8 cellular contexts compared by ENCODE assay signal in the genomic region with DNA sequence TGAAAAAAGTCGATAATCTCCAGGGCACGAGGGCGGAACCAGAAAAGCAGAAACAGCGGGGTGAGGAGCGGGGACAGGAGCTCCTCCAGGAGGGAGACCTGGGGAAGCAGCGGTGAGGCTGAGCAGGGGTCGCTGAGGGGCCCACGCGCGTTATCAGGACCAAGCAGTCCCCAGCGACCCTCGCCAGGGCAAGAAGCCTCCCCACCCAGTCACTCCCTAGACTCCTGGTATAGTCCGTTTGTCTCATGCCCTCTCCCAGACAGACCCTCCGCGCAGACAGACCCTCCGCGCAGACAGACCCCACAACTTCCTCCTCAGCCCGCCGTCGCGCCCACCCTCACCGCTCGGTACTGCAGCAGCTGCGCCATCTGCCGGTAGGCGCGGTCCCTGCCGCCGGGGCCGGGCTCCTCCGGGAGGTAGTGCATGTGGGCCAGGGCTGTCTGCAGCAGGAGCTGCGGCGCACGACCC. TPM values are rescaled to one million over a fixed set of nuclear protein-coding genes. Genes with fewer than 3 reads are reported as not detected.
DNase-seq lines count a peak whose midpoint lies in the region; ATAC-seq and TF ChIP-seq lines count a peak whose summit lies in the region.

No MANE protein-coding gene starts in this region.

- DNase-seq in DMS53 treated with DMSO at 0.1 percent for 48 hours (lab: John Stamatoyannopoulos, UW; ENCODE audit: unreplicated experiment), result peak; percentile 63
- peak; percentile 63 to 93 for DNase-seq in HAP-1 (ENCODE audit: low spot score in 2 of 2)
- peak; percentile 53 for DNase-seq in NCI-H2171 treated with DMSO at 0.1 percent for 48 hours (lab: John Stamatoyannopoulos, UW)
- DNase-seq in activated CD8-positive, alpha-beta memory T cell treated with anti-CD3 and anti-CD28 coated beads for 1 hour (ENCODE audit: extremely low read depth in 1 of 2, low read depth in 1 of 2), result peak; percentile 45 to 78
- DNase-seq in effector memory CD8-positive, alpha-beta T cell, result peak; percentile 77 to 83 (median 80)
- peak; percentile 79 to 84 (median 81) for DNase-seq in mucosa of descending colon
- peak; percentile 94 for DNase-seq in stimulated activated CD8-positive, alpha-beta memory T cell treated with anti-CD3 and anti-CD28 coated beads, Interleukin-4, amount 100 ng/mL, for 48 hours

- intact Hi-C loops in mucosa of descending colon (cut with DNase I, micrococcal nuclease), result no loop called here

- peak; percentile 46 for ATAC-seq in effector memory CD8-positive, alpha-beta T cell (replicated peaks)
- ATAC-seq in mucosa of descending colon (peak; percentile 71), GM21367 (IDR thresholded peaks at IDR 0.05; ENCODE audit: unreplicated experiment) (no peak)

- H3K27me3 Mint-ChIP-seq in effector memory CD8-positive, alpha-beta T cell, result peaks cover 37 to 50% of the 10 kb centered on the region in 2 donors

- H3K4me1 ChIP-seq in HAP-1 (peaks cover 13% of the 10 kb centered on the region), mucosa of descending colon (ENCODE audit: low read depth) (peaks cover 13% of the 10 kb centered on the region)

- in situ Hi-C loops in HAP-1 (cut with MboI; ENCODE audit: low sequenced_read_pairs), result no loop called here

- peak overlapping the region; percentile 85 to 86 for H3K4me3 Mint-ChIP-seq in effector memory CD8-positive, alpha-beta T cell

- peaks cover 30 to 37% of the 10 kb centered on the region in 2 donors for H3K4me1 Mint-ChIP-seq in effector memory CD8-positive, alpha-beta T cell (ENCODE audit: low read depth in 2 of 2)

- no peaks in the 10 kb centered on the region for H3K9me3 Mint-ChIP-seq in effector memory CD8-positive, alpha-beta T cell

- H3K9me3 ChIP-seq in HAP-1 (no peaks in the 10 kb centered on the region), mucosa of descending colon (no peaks in the 10 kb centered on the region)

- H3K27me3 ChIP-seq in HAP-1 (ENCODE audit: low read depth), result no peaks in the 10 kb centered on the region

- H3K27ac Mint-ChIP-seq in effector memory CD8-positive, alpha-beta T cell, result peak overlapping the region; percentile 86 to 89

- H3K36me3 Mint-ChIP-seq in effector memory CD8-positive, alpha-beta T cell (ENCODE audit: insufficient read depth), result peaks cover 28% of the 10 kb centered on the region

- TF ChIP-seq CTCF in mucosa of descending colon (IDR thresholded peaks at IDR 0.05), result peak; percentile 91

- H3K4me3 ChIP-seq in HAP-1 (peak overlapping the region; percentile 23), mucosa of descending colon (no peak overlapping the region)

- no peaks in the 10 kb centered on the region for H3K36me3 ChIP-seq in HAP-1 (replicated peaks)
- no peaks in the 10 kb centered on the region for H3K36me3 ChIP-seq in mucosa of descending colon (ENCODE audit: low read depth)

RNA-seq across cellular contexts. Expression of gene ATG9B, which starts 6.3 kb away (rescaled TPM):
- total RNA-seq in mucosa of descending colon, result under 1 TPM; 0.09 to 0.90 (median 0.89) TPM

RNA-seq across cellular contexts. Expression of gene ABCB8, which starts 10.3 kb away (rescaled TPM):
- total RNA-seq in mucosa of descending colon, result 10 to 100 TPM; 40.1 to 44.9 (median 41.8) TPM

RNA-seq across cellular contexts. Expression of gene NOS3, which starts 27.2 kb away (rescaled TPM):
- 1 to 10 TPM; 2.5 to 6.3 (median 6.0) TPM for total RNA-seq in mucosa of descending colon

RNA-seq across cellular contexts. Expression of gene ASIC3, which starts 30.3 kb away (rescaled TPM):
- total RNA-seq in mucosa of descending colon, result 1 to 10 TPM; 1.2 to 6.5 (median 3.4) TPM

RNA-seq across cellular contexts. Expression of gene CDK5, which starts 39.7 kb away (rescaled TPM):
- 10 to 100 TPM in 2 of 3 donors, 1 to 10 TPM in 1; 8.3 to 12.4 (median 11.7) TPM for total RNA-seq in mucosa of descending colon
